1 cellular context compared by ENCODE assay signal in the genomic region with DNA sequence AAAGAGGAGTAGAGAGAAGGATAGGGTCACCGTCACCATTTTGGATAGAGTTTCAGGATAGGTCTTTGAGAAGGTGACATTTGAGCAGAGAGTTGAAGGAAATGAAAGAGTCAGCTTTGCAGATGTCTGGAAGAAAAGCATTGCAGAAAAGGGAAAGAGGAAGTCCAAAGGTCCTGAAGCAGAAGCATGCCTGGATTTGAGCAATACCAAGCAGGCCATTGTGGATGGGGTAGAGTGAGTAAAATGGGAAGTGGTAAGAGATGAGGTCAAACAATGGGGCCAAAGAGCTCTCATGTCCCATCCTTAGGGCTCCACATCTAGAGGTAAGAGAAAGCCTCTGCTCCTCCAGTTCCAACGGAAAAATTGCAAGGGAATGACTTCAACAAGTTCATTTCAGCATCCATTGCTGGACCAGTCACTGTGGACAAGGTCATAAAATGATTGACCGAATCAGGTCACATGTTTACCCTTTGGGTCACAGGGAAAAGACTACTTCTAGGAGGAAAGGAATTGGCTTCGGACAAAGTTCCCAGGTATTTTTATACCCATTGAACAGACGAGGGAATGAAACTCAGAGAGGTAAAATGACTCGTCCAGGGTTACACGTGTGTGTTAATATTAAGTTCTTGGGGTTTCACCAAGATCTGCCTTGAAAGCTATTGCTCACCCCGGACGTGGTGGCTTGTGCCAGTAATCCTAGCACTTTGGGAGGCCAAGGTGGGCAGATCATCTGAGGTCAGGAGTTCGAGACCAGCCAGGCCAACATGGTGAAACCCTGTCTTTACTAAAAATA.
TF ChIP-seq lines count a peak whose summit lies in the region.

No MANE protein-coding gene starts in this region.

TF ChIP-seq in GM23338, 12 proteins besides CTCF, POLR2A, EP300 and RAD21 (continued from another document):
- TF ChIP-seq, protein P1, sequence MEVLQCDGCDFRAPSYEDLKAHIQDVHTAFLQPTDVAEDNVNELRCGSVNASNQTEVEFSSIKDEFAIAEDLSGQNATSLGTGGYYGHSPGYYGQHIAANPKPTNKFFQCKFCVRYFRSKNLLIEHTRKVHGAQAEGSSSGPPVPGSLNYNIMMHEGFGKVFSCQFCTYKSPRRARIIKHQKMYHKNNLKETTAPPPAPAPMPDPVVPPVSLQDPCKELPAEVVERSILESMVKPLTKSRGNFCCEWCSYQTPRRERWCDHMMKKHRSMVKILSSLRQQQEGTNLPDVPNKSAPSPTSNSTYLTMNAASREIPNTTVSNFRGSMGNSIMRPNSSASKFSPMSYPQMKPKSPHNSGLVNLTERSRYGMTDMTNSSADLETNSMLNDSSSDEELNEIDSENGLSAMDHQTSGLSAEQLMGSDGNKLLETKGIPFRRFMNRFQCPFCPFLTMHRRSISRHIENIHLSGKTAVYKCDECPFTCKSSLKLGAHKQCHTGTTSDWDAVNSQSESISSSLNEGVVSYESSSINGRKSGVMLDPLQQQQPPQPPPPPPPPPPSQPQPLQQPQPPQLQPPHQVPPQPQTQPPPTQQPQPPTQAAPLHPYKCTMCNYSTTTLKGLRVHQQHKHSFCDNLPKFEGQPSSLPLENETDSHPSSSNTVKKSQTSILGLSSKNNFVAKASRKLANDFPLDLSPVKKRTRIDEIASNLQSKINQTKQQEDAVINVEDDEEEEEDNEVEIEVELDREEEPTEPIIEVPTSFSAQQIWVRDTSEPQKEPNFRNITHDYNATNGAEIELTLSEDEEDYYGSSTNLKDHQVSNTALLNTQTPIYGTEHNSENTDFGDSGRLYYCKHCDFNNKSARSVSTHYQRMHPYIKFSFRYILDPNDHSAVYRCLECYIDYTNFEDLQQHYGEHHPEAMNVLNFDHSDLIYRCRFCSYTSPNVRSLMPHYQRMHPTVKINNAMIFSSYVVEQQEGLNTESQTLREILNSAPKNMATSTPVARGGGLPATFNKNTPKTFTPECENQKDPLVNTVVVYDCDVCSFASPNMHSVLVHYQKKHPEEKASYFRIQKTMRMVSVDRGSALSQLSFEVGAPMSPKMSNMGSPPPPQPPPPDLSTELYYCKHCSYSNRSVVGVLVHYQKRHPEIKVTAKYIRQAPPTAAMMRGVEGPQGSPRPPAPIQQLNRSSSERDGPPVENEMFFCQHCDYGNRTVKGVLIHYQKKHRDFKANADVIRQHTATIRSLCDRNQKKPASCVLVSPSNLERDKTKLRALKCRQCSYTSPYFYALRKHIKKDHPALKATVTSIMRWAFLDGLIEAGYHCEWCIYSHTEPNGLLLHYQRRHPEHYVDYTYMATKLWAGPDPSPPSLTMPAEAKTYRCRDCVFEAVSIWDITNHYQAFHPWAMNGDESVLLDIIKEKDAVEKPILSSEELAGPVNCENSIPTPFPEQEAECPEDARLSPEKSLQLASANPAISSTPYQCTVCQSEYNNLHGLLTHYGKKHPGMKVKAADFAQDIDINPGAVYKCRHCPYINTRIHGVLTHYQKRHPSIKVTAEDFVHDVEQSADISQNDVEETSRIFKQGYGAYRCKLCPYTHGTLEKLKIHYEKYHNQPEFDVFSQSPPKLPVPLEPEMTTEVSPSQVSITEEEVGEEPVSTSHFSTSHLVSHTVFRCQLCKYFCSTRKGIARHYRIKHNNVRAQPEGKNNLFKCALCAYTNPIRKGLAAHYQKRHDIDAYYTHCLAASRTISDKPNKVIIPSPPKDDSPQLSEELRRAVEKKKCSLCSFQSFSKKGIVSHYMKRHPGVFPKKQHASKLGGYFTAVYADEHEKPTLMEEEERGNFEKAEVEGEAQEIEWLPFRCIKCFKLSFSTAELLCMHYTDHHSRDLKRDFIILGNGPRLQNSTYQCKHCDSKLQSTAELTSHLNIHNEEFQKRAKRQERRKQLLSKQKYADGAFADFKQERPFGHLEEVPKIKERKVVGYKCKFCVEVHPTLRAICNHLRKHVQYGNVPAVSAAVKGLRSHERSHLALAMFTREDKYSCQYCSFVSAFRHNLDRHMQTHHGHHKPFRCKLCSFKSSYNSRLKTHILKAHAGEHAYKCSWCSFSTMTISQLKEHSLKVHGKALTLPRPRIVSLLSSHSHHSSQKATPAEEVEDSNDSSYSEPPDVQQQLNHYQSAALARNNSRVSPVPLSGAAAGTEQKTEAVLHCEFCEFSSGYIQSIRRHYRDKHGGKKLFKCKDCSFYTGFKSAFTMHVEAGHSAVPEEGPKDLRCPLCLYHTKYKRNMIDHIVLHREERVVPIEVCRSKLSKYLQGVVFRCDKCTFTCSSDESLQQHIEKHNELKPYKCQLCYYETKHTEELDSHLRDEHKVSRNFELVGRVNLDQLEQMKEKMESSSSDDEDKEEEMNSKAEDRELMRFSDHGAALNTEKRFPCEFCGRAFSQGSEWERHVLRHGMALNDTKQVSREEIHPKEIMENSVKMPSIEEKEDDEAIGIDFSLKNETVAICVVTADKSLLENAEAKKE (CRISPR knock-in tag; IDR thresholded peaks at IDR 0.05) = no peak
- TF ChIP-seq NANOG (IDR thresholded peaks at IDR 0.05; ENCODE audit: borderline replicate concordance) = no peak
- no peak for TF ChIP-seq EZH2 (IDR thresholded peaks at IDR 0.05; ENCODE audit: low read depth, unreplicated experiment)
- TF ChIP-seq, protein P2, sequence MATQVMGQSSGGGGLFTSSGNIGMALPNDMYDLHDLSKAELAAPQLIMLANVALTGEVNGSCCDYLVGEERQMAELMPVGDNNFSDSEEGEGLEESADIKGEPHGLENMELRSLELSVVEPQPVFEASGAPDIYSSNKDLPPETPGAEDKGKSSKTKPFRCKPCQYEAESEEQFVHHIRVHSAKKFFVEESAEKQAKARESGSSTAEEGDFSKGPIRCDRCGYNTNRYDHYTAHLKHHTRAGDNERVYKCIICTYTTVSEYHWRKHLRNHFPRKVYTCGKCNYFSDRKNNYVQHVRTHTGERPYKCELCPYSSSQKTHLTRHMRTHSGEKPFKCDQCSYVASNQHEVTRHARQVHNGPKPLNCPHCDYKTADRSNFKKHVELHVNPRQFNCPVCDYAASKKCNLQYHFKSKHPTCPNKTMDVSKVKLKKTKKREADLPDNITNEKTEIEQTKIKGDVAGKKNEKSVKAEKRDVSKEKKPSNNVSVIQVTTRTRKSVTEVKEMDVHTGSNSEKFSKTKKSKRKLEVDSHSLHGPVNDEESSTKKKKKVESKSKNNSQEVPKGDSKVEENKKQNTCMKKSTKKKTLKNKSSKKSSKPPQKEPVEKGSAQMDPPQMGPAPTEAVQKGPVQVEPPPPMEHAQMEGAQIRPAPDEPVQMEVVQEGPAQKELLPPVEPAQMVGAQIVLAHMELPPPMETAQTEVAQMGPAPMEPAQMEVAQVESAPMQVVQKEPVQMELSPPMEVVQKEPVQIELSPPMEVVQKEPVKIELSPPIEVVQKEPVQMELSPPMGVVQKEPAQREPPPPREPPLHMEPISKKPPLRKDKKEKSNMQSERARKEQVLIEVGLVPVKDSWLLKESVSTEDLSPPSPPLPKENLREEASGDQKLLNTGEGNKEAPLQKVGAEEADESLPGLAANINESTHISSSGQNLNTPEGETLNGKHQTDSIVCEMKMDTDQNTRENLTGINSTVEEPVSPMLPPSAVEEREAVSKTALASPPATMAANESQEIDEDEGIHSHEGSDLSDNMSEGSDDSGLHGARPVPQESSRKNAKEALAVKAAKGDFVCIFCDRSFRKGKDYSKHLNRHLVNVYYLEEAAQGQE (IDR thresholded peaks at IDR 0.05; ENCODE audit: unreplicated experiment) = no peak
- no peak for TF ChIP-seq CREB1 (CRISPR knock-in tag; IDR thresholded peaks at IDR 0.05; ENCODE audit: low read depth)
- no peak for TF ChIP-seq EZH2phosphoT487 (IDR thresholded peaks at IDR 0.05; ENCODE audit: unreplicated experiment)
- no peak for TF ChIP-seq ZNF114 (CRISPR knock-in tag; IDR thresholded peaks at IDR 0.05)
- TF ChIP-seq ZNF331 (CRISPR knock-in tag; IDR thresholded peaks at IDR 0.05; ENCODE audit: low read depth) = no peak
- TF ChIP-seq POLR2AphosphoS5 (IDR thresholded peaks at IDR 0.05; ENCODE audit: low read depth) = no peak
TF ChIP-seq in GM23338: peak in this region for 0.
